In genomic region chr5:44809956-44810276, GRCh38 we compare ENCODE assay signal across 8 cellular contexts. TPM values are rescaled to one million over a fixed set of nuclear protein-coding genes. Genes with fewer than 3 reads are reported as not detected.
DNase-seq lines count a peak whose midpoint lies in the region; ATAC-seq, FAIRE-seq and TF ChIP-seq lines count a peak whose summit lies in the region.

No MANE protein-coding gene starts in this region.

- H3K4me3 ChIP-seq in ascending aorta (peak overlapping the region; percentile 66 to 79), HepG2 (replicated peaks in 1 of 3; ENCODE audit: insufficient read depth in 1 of 3, low read depth in 2 of 3, low read length in 3 of 3) (peak overlapping the region; percentile 85 to 96 (median 87)), thyroid gland (replicated peaks in 1 of 3) (peak overlapping the region in 2 of 3 donors; percentile 84 to 95)

- peak overlapping the region; percentile 97 for H3K9ac ChIP-seq in HepG2 (ENCODE audit: insufficient read depth, low read depth, low read length)

- CTCF ChIA-PET in activated CD4-positive, alpha-beta T cell treated with anti-CD3 and anti-CD28 coated beads, Interleukin-2, amount 10 ng/mL, durations not matched to agents 7 days and 5 days (lab: Charles Lee) = interaction anchor here (1.8 kb wide), 1 partner anchor 10 kb away, joined by 5 read pairs; no protein-coding TSS in a partner anchor
- CTCF ChIA-PET in HepG2 (lab: Yijun Ruan, JAX; ENCODE audit: low intra/inter-chr PET ratio, low total read pairs) = no interaction called here

- peak overlapping the region; percentile 78 for H3K4me2 ChIP-seq in HepG2 (ENCODE audit: low read depth, low read length)

- intact Hi-C loops in ascending aorta (cut with DNase I) (loop anchor here (2.0 to 5.0 kb wide), 4 partner anchors 19 to 1497 kb away; partner anchors contain the start of genes HMGCS1, PAIP1 and TMEM267), HepG2 (cut with micrococcal nuclease; ENCODE audit: unreplicated experiment) (loop anchor here (10.0 kb wide), 1 partner anchor 815 kb away; no protein-coding TSS in a partner anchor), thyroid gland (cut with DNase I) (no loop called here)

- no peak for FAIRE-seq in HepG2 (lab: Jason Lieb, UNC)

- peaks cover 36% of the 10 kb centered on the region for H3K36me3 Mint-ChIP-seq in activated CD4-positive, alpha-beta T cell treated with anti-CD3 and anti-CD28 coated beads, Interleukin-2, amount 10 ng/mL, durations not matched to agents 7 days and 5 days (ENCODE audit: low read depth)

- TF ChIP-seq POLR2A in HepG2 (IDR thresholded peaks at IDR 0.05; ENCODE audit: insufficient read depth in 1 of 2, low read depth in 2 of 2, low read length in 2 of 2) (no peak), thyroid gland (IDR thresholded peaks at IDR 0.05) (no peak)

- peaks cover 35% of the 10 kb centered on the region for H3K4me1 Mint-ChIP-seq in activated CD4-positive, alpha-beta T cell treated with anti-CD3 and anti-CD28 coated beads, Interleukin-2, amount 10 ng/mL, durations not matched to agents 7 days and 5 days

- in situ Hi-C loops in HepG2 (cut with HindIII; ENCODE audit: extremely low pct_ligation_motif_present, low pct_unique_long_range_greater_than_20kb) = no loop called here

- BruUV-seq in HepG2 (replicated peaks; lab: Mats Ljungman, UMichigan) = TSS peak; percentile 49

- ATAC-seq in HepG2 (no peak), GM19023 (IDR thresholded peaks at IDR 0.05; ENCODE audit: unreplicated experiment) (no peak), GM18868 (IDR thresholded peaks at IDR 0.05; ENCODE audit: unreplicated experiment) (no peak)

- no peak for TF ChIP-seq RAD21 in HepG2 (CRISPR knock-in tag; IDR thresholded peaks at IDR 0.05)

- DNase-seq in activated CD4-positive, alpha-beta T cell treated with anti-CD3 and anti-CD28 coated beads, Interleukin-2, amount 10 ng/mL, durations not matched to agents 7 days and 5 days = no peak
- DNase-seq in activated CD4-positive, alpha-beta T cell treated with anti-CD3 and anti-CD28 coated beads for 4 hours = no peak
- no peak for DNase-seq in ascending aorta (ENCODE audit: low spot score in 2 of 2)
- no peak for DNase-seq in HepG2 (ENCODE audit: low spot score)
- DNase-seq in thyroid gland = no peak
- DNase-seq in cerebellar cortex (ENCODE audit: low spot score) = no peak

- H3K4me3 Mint-ChIP-seq in activated CD4-positive, alpha-beta T cell treated with anti-CD3 and anti-CD28 coated beads, Interleukin-2, amount 10 ng/mL, durations not matched to agents 7 days and 5 days = peak overlapping the region; percentile 96

- H2AFZ ChIP-seq in HepG2 (ENCODE audit: low read length) = no peak overlapping the region

- H3K27ac Mint-ChIP-seq in activated CD4-positive, alpha-beta T cell treated with anti-CD3 and anti-CD28 coated beads, Interleukin-2, amount 10 ng/mL, durations not matched to agents 7 days and 5 days = peak overlapping the region; percentile 94

- no peaks in the 10 kb centered on the region for H3K9me3 ChIP-seq in ascending aorta
- no peaks in the 10 kb centered on the region for H3K9me3 ChIP-seq in HepG2 (ENCODE audit: low read length)
- H3K9me3 ChIP-seq in thyroid gland = no peaks in the 10 kb centered on the region

- TF ChIP-seq CTCF in ascending aorta (IDR thresholded peaks at IDR 0.05) (no peak), HepG2 (CRISPR knock-in tag; IDR thresholded peaks at IDR 0.05) (no peak), thyroid gland (IDR thresholded peaks at IDR 0.05) (no peak)

- H3K79me2 ChIP-seq in HepG2 (ENCODE audit: insufficient read depth, low read length) = peaks cover 39% of the 10 kb centered on the region

- H3K4me1 ChIP-seq in ascending aorta = peaks cover 2 to 8% of the 10 kb centered on the region in 2 donors
- H3K4me1 ChIP-seq in HepG2 (ENCODE audit: insufficient read depth, low read length) = peaks cover 26% of the 10 kb centered on the region
- H3K4me1 ChIP-seq in thyroid gland = peaks cover 13 to 14% of the 10 kb centered on the region in 2 donors

- POLR2A ChIA-PET in activated CD4-positive, alpha-beta T cell treated with anti-CD3 and anti-CD28 coated beads, Interleukin-2, amount 10 ng/mL, durations not matched to agents 7 days and 5 days (lab: Charles Lee) = interaction anchor here (0.9 to 1.0 kb wide), 2 partner anchors 13 to 1326 kb away, joined by 3 read pairs; no protein-coding TSS in a partner anchor
- POLR2A ChIA-PET in HepG2 (lab: Yijun Ruan, JAX) = interaction anchor here (0.7 to 1.1 kb wide), 2 partner anchors 8 to 19 kb away, joined by 3 to 5 read pairs; no protein-coding TSS in a partner anchor

- H3K9me3 Mint-ChIP-seq in activated CD4-positive, alpha-beta T cell treated with anti-CD3 and anti-CD28 coated beads, Interleukin-2, amount 10 ng/mL, durations not matched to agents 7 days and 5 days = no peaks in the 10 kb centered on the region

- WGBS in HepG2 (ENCODE audit: low lambda C conversion rate) = under 1% methylated on average over 8 of the region's 8 CpGs
- 7 to 12% methylated on average over 8 of the region's 8 CpGs for WGBS in thyroid gland, 2 donors

- TF ChIP-seq EP300 in HepG2 (IDR thresholded peaks at IDR 0.05; ENCODE audit: low read depth in 2 of 2, low read length in 2 of 2) (no peak), HepG2 (CRISPR knock-in tag; IDR thresholded peaks at IDR 0.05; ENCODE audit: borderline replicate concordance) (no peak)

- H3K27ac ChIP-seq in ascending aorta = peak overlapping the region in 1 of 2 donors; percentile 62
- H3K27ac ChIP-seq in HepG2 (ENCODE audit: extremely low read length, insufficient read depth, low read length) = peak overlapping the region; percentile 93
- H3K27ac ChIP-seq in thyroid gland = peak overlapping the region in 2 of 3 donors; percentile 5 to 91

- H3K27me3 Mint-ChIP-seq in activated CD4-positive, alpha-beta T cell treated with anti-CD3 and anti-CD28 coated beads, Interleukin-2, amount 10 ng/mL, durations not matched to agents 7 days and 5 days = no peaks in the 10 kb centered on the region

- no peaks in the 10 kb centered on the region; the same call in 1 of the 2 replicates for H4K20me1 ChIP-seq in HepG2 (ENCODE audit: insufficient read depth, low read length)

- H3K36me3 ChIP-seq in ascending aorta (peaks cover 12 to 26% of the 10 kb centered on the region in 2 donors), HepG2 (replicated peaks in 1 of 2; ENCODE audit: control insufficient read depth in 1 of 2, insufficient read depth in 2 of 2, low read length in 2 of 2) (peaks cover 4 to 25% of the 10 kb centered on the region in 2 experiments), thyroid gland (peaks cover 17 to 19% of the 10 kb centered on the region in 2 donors)

- no peaks in the 10 kb centered on the region for H3K27me3 ChIP-seq in ascending aorta
- H3K27me3 ChIP-seq in HepG2 (ENCODE audit: control insufficient read depth in 1 of 2, insufficient read depth in 2 of 2, low read length in 2 of 2) = no peaks in the 10 kb centered on the region; a peak in 1 of 5 replicates
- H3K27me3 ChIP-seq in thyroid gland = no peaks in the 10 kb centered on the region

TF ChIP-seq in HepG2, 621 proteins besides CTCF, POLR2A, EP300 and RAD21:
- TF ChIP-seq ZNF567 (CRISPR knock-in tag; IDR thresholded peaks at IDR 0.05; ENCODE audit: borderline replicate concordance) = no peak
- TF ChIP-seq, protein P1, sequence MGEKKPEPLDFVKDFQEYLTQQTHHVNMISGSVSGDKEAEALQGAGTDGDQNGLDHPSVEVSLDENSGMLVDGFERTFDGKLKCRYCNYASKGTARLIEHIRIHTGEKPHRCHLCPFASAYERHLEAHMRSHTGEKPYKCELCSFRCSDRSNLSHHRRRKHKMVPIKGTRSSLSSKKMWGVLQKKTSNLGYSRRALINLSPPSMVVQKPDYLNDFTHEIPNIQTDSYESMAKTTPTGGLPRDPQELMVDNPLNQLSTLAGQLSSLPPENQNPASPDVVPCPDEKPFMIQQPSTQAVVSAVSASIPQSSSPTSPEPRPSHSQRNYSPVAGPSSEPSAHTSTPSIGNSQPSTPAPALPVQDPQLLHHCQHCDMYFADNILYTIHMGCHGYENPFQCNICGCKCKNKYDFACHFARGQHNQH (CRISPR knock-in tag; IDR thresholded peaks at IDR 0.05) = no peak
- TF ChIP-seq ZNF343 (CRISPR knock-in tag; IDR thresholded peaks at IDR 0.05) = no peak

RNA-seq across cellular contexts. Expression of gene MRPS30, which starts 1.2 kb away (rescaled TPM):
- 10 to 100 TPM; 37.8 to 42.5 TPM for total RNA-seq in activated CD4-positive, alpha-beta T cell treated with anti-CD3 and anti-CD28 coated beads, Interleukin-2, amount 10 ng/mL, durations not matched to agents 7 days and 5 days
- 39.9 TPM for total RNA-seq in ascending aorta
- total RNA-seq in HepG2 (2016; rRNA removed; fragmentation: Illumina TruSeq; extraction: Trizol) = 67.4 and 67.6 TPM in 2 replicates
- 8.9 and 9.6 TPM in 2 replicates for total RNA-seq in HepG2 (2016; cell fraction: cytosol; rRNA removed; fragmentation: Illumina TruSeq; extraction: Trizol; ENCODE audit: low read depth)
- 64.4 and 65.1 TPM in 2 replicates for total RNA-seq in HepG2 (2016; cell fraction: insoluble cytoplasmic fraction; rRNA removed; fragmentation: Illumina TruSeq; extraction: Trizol)
- total RNA-seq in HepG2 (2016; cell fraction: membrane; rRNA removed; fragmentation: Illumina TruSeq; extraction: Trizol) = 19.2 and 26.3 TPM in 2 replicates
- 46.8 and 55.1 TPM in 2 replicates for total RNA-seq in HepG2 (2016; cell fraction: nucleus; rRNA removed; fragmentation: Illumina TruSeq; extraction: Trizol)
- 30.7 and 36.4 TPM in 2 replicates for polyA plus RNA-seq in HepG2 (2011; rRNA removed)
- polyA plus RNA-seq in HepG2 (2011; cell fraction: cytosol; rRNA removed) = 33.6 and 35.6 TPM in 2 replicates
- polyA plus RNA-seq in HepG2 (2011; cell fraction: nucleus; rRNA removed) = 26.6 and 27.3 TPM in 2 replicates
- polyA plus RNA-seq in HepG2 (2012) = 25.1 and 37.3 TPM in 2 replicates
- polyA plus RNA-seq in HepG2 (2016; cell fraction: cytosol; fragmentation: Illumina TruSeq; extraction: Trizol; ENCODE audit: low read depth) = 7.5 and 8.8 TPM in 2 replicates
- 57.2 and 59.4 TPM in 2 replicates for polyA plus RNA-seq in HepG2 (2016; cell fraction: insoluble cytoplasmic fraction; fragmentation: Illumina TruSeq; extraction: Trizol; ENCODE audit: low read depth)
- 11.9 and 18.5 TPM in 2 replicates for polyA plus RNA-seq in HepG2 (2016; cell fraction: membrane; fragmentation: Illumina TruSeq; extraction: Trizol; ENCODE audit: low read depth)
- 41.8 and 42.7 TPM in 2 replicates for polyA plus RNA-seq in HepG2 (2016; cell fraction: nucleus; fragmentation: Illumina TruSeq; extraction: Trizol; ENCODE audit: insufficient read depth, low read depth)
- polyA minus RNA-seq in HepG2 (2011; rRNA and poly(A)+ RNA removed; ENCODE audit: low replicate concordance) = 94.1 and 200 TPM in 2 replicates
- 54.7 and 57.5 TPM in 2 replicates for polyA minus RNA-seq in HepG2 (2011; cell fraction: cytosol; rRNA and poly(A)+ RNA removed)
- 99.8 and 101 TPM in 2 replicates for polyA minus RNA-seq in HepG2 (2011; cell fraction: nucleus; rRNA and poly(A)+ RNA removed)
- 100 to 1,000 TPM in 3 of 4 donors, 10 to 100 TPM in 1; 98.0 to 134 (median 116) TPM for total RNA-seq in thyroid gland
